ENCODE assay signal across 21 cellular contexts in the genomic region with DNA sequence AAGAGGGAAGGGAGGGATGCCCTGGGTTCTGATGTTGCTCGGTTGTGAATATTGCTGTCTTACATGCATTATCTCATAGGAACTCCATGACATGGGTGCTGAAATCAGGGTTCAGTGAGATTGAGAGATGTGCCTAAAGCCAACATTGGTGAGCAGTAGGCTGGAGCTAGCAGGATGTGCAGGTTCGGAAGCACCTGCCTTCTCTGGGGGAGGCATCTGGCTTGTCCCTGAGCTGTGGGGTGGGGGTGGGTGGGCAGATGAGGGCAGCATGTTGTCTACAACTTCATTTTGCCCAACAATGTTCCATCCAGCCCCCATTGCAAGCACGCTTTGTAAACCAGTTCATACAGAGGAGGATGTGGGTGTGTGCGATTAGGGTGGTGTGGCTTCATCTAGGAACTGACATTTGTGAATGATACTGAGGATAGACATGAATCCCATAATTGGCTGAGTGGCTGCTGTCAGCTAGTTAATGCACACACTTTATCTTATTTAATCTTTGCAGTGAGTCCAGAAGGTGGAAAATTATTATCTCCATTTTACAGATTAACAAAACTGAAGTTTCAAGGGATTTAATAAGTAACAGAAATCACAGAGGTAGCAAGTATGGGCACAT.
"Had no signal": no experiment of that assay in that cellular context is flagged by ENCODE, and none has a peak within 500 bp of the region (broad histone marks: within the 10 kb centered on the region; RNA-seq: fewer than 3 reads in every experiment).

No MANE protein-coding gene starts in this region.

- H3K4me1 Mint-ChIP-seq: stimulated activated naive CD8-positive, alpha-beta T cell treated with anti-CD3 and anti-CD28 coated beads, Interleukin-15, amount 100 ng/mL, for 72 hours had no signal

- ATAC-seq: foreskin keratinocyte; heart right ventricle; stimulated activated naive B cell treated with anti-CD40 and anti-IgM and Interleukin-4, amounts not matched to agents 10 μg/mL and 1 μg/mL and 100 μg/mL, for 72 hours; stimulated activated naive CD8-positive, alpha-beta T cell treated with anti-CD3 and anti-CD28 coated beads, Interleukin-15, amount 100 ng/mL, for 72 hours had no signal

- H3K27ac ChIP-seq: colonic mucosa, foreskin keratinocyte, heart right ventricle, neutrophil, right atrium auricular region, sigmoid colon, skin epidermis, testis, tibial nerve had no signal

- DNase-seq: colonic mucosa; dermis blood vessel endothelial cell; erythroblast; foreskin keratinocyte; heart right ventricle; hypothalamus; kidney glomerular epithelial cell; mesendoderm; naive B cell; posterior cingulate gyrus; sigmoid colon; stimulated activated CD4-positive, alpha-beta T cell treated with anti-CD3 and anti-CD28 coated beads, Interleukin-2, amount 100 ng/mL, for 24 hours; stimulated activated CD4-positive, alpha-beta T cell treated with anti-CD3 and anti-CD28 coated beads, Interleukin-4, amount 100 ng/mL, for 4 hours; stimulated activated naive B cell treated with anti-CD40 and anti-IgM and Interleukin-4, amounts not matched to agents 10 μg/mL and 1 μg/mL and 100 μg/mL, for 72 hours; stimulated activated naive CD8-positive, alpha-beta T cell treated with anti-CD3 and anti-CD28 coated beads, Interleukin-15, amount 100 ng/mL, for 72 hours; testis had no signal

- H3K27ac Mint-ChIP-seq: naive B cell; nephron; stimulated activated naive B cell treated with anti-CD40 and anti-IgM and Interleukin-4, amounts not matched to agents 10 μg/mL and 1 μg/mL and 100 μg/mL, for 72 hours had no signal

- H3K27me3 Mint-ChIP-seq: stimulated activated naive CD8-positive, alpha-beta T cell treated with anti-CD3 and anti-CD28 coated beads, Interleukin-15, amount 100 ng/mL, for 72 hours had no signal

- H3K36me3 ChIP-seq: colonic mucosa, heart right ventricle, neutrophil, right atrium auricular region, sigmoid colon, tibial nerve had no signal

- H3K4me3 Mint-ChIP-seq: naive B cell; nephron; stimulated activated naive B cell treated with anti-CD40 and anti-IgM and Interleukin-4, amounts not matched to agents 10 μg/mL and 1 μg/mL and 100 μg/mL, for 72 hours; stimulated activated naive CD8-positive, alpha-beta T cell treated with anti-CD3 and anti-CD28 coated beads, Interleukin-15, amount 100 ng/mL, for 72 hours had no signal

- H3K4me1 ChIP-seq: colonic mucosa, foreskin keratinocyte, right atrium auricular region, sigmoid colon, testis, tibial nerve had no signal

- H3K27me3 ChIP-seq: colonic mucosa, foreskin keratinocyte, heart right ventricle, neutrophil, right atrium auricular region, testis, tibial nerve had no signal

- H3K9me3 ChIP-seq: colonic mucosa, heart right ventricle, neutrophil, right atrium auricular region, testis had no signal

- H3K36me3 Mint-ChIP-seq: naive B cell; stimulated activated naive B cell treated with anti-CD40 and anti-IgM and Interleukin-4, amounts not matched to agents 10 μg/mL and 1 μg/mL and 100 μg/mL, for 72 hours had no signal

- H3K9me3 Mint-ChIP-seq: naive B cell; nephron; stimulated activated naive CD8-positive, alpha-beta T cell treated with anti-CD3 and anti-CD28 coated beads, Interleukin-15, amount 100 ng/mL, for 72 hours had no signal

- H3K4me3 ChIP-seq: colonic mucosa, heart right ventricle, right atrium auricular region, sigmoid colon, skin epidermis, testis, tibial nerve had no signal
